23 cellular contexts compared by ENCODE assay signal in the genomic region with DNA sequence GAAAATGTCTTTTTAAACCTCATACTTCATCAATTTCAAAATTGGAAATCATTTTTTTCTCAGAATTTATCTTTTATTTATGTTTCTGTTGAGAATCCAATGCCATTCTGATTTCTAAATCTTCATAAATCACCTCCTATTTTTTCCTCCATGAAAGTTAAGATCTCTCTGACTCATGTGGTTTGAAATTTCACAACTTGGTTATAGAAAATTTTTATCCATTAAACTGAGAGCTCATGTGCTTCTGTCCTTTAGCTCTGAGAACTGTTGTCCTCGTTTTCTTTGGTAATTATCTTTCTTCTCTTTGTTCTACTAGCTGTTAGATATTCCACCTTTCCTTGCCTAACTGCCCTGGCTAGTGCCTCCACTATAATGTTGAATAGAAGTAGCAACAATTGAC. TPM values are rescaled to one million over a fixed set of nuclear protein-coding genes. Genes with fewer than 3 reads are reported as not detected.
"Had no signal": no experiment of that assay in that cellular context is flagged by ENCODE, and none has a peak within 500 bp of the region (broad histone marks: within the 10 kb centered on the region; RNA-seq: fewer than 3 reads in every experiment).

No MANE protein-coding gene starts in this region.

- H3K9me3 ChIP-seq: esophagus squamous epithelium, left lung, neutrophil, upper lobe of left lung had no signal

- DNase-seq: activated B cell treated with CpG ODN at 0.5 μM for 24 hours; activated CD4-positive, alpha-beta T cell treated with anti-CD3 and anti-CD28 coated beads, Interleukin-2, amount 10 ng/mL, durations not matched to agents 7 days and 5 days; activated naive CD4-positive, alpha-beta T cell treated with anti-CD3 and anti-CD28 coated beads, Interleukin-2, amount 50 U/mL, for 16 hours; activated T-cell treated with anti-CD3 and anti-CD28 coated beads for 4 hours; amniotic stem cell; brain microvascular endothelial cell; cerebellar nuclear complex; dermis blood vessel endothelial cell; endodermal cell; esophagus squamous epithelium; foreskin keratinocyte; head of caudate nucleus; islet precursor cell; left lung; stimulated activated CD4-positive, alpha-beta T cell treated with anti-CD3 and anti-CD28 coated beads, Interleukin-2, amount 100 ng/mL, for 24 hours; stimulated activated naive B cell treated with anti-CD40 and anti-IgM and Interleukin-4, amounts not matched to agents 10 μg/mL and 1 μg/mL and 100 μg/mL, for 72 hours; T-helper 17 cell; upper lobe of left lung had no signal

- ATAC-seq: foreskin keratinocyte; left lung; sciatic nerve; stimulated activated naive B cell treated with anti-CD40 and anti-IgM and Interleukin-4, amounts not matched to agents 10 μg/mL and 1 μg/mL and 100 μg/mL, for 72 hours; T-helper 17 cell had no signal

- H3K9me3 Mint-ChIP-seq: activated CD4-positive, alpha-beta T cell treated with anti-CD3 and anti-CD28 coated beads, Interleukin-2, amount 10 ng/mL, durations not matched to agents 7 days and 5 days; activated T-helper 2 cell treated with anti-CD3 and anti-CD28 coated beads, Interferon-gamma antibody, Interleukin-2, Interleukin-4, amounts not matched to agents 10 μg/mL and 5 μg/mL and 100 μg/mL, durations not matched to agents 14 hours and 24 hours and 36 hours; endodermal cell had no signal

- H3K27ac Mint-ChIP-seq: activated B cell treated with CpG ODN at 0.5 μM for 24 hours; activated CD4-positive, alpha-beta T cell treated with anti-CD3 and anti-CD28 coated beads, Interleukin-2, amount 10 ng/mL, durations not matched to agents 7 days and 5 days; activated T-helper 2 cell treated with anti-CD3 and anti-CD28 coated beads, Interferon-gamma antibody, Interleukin-2, Interleukin-4, amounts not matched to agents 10 μg/mL and 5 μg/mL and 100 μg/mL, durations not matched to agents 14 hours and 24 hours and 36 hours; endodermal cell; stimulated activated naive B cell treated with anti-CD40 and anti-IgM and Interleukin-4, amounts not matched to agents 10 μg/mL and 1 μg/mL and 100 μg/mL, for 72 hours; T-helper 17 cell had no signal

- H3K36me3 ChIP-seq: brain microvascular endothelial cell, esophagus squamous epithelium, left lung, neutrophil, upper lobe of left lung had no signal

- H3K27me3 ChIP-seq: brain microvascular endothelial cell, foreskin keratinocyte had no signal

- H3K4me3 ChIP-seq: esophagus squamous epithelium had no signal

- H3K27ac ChIP-seq: brain microvascular endothelial cell, foreskin keratinocyte, left lung, neutrophil had no signal

- FAIRE-seq: TTC549 had no signal

- H3K4me3 Mint-ChIP-seq: activated B cell treated with CpG ODN at 0.5 μM for 24 hours; activated CD4-positive, alpha-beta T cell treated with anti-CD3 and anti-CD28 coated beads, Interleukin-2, amount 10 ng/mL, durations not matched to agents 7 days and 5 days; stimulated activated naive B cell treated with anti-CD40 and anti-IgM and Interleukin-4, amounts not matched to agents 10 μg/mL and 1 μg/mL and 100 μg/mL, for 72 hours; T-helper 17 cell had no signal

RNA-seq across cellular contexts. Expression of a gene that starts 1.5 kb away (rescaled TPM):
- total RNA-seq: activated B cell treated with CpG ODN at 0.5 μM for 24 hours; activated CD4-positive, alpha-beta T cell treated with anti-CD3 and anti-CD28 coated beads, Interleukin-2, amount 10 ng/mL, durations not matched to agents 7 days and 5 days; activated CD8-positive, alpha-beta memory T cell treated with anti-CD3 and anti-CD28 coated beads for 36 hours; activated T-helper 2 cell treated with anti-CD3 and anti-CD28 coated beads, Interferon-gamma antibody, Interleukin-2, Interleukin-4, amounts not matched to agents 10 μg/mL and 5 μg/mL and 100 μg/mL, durations not matched to agents 14 hours and 24 hours and 36 hours; T-helper 17 cell had no signal
